Comparison of ENCODE assay signal across 8 cellular contexts in the genomic region with DNA sequence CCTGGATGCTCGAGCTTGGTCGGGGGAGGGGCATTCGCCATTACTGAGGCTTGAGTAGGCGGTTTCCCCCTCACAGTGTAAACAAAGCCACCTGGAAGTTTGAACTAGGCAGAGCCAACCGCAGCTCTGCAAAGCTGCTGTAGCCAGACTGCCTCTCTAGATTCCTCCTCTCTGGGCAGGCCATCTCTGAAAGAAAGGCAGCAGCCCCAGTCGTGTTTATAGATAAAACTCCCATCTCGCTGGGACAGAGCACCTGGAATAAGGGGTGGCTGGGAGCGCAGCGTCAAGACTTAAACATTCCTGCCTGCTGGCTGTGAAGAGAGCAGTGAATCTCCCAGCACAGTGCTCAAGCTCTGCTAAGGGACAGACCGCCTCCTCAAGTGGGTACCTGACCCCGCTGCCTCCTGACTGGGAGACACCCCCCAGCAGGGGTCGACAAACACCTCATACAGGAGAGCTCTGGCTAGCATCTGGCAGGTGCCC. TPM values are rescaled to one million over a fixed set of nuclear protein-coding genes. Genes with fewer than 3 reads are reported as not detected.
DNase-seq lines count a peak whose midpoint lies in the region; ATAC-seq and TF ChIP-seq lines count a peak whose summit lies in the region.
"Not testable (repeated sequence)": the region's sequence is repeated elsewhere in the genome, so short reads cannot be mapped to it uniquely, and the experiment has no call there.

No MANE protein-coding gene starts in this region.

- not testable (repeated sequence) for H3K27me3 ChIP-seq in CD4-positive, alpha-beta T cell (ENCODE audit: control insufficient read depth, insufficient read depth, low read length); iPS-20b (ENCODE audit: insufficient read depth, low read length)

- peak overlapping the region; percentile 54 for H3K4me3 Mint-ChIP-seq in CD4-positive, alpha-beta T cell
- H3K4me3 Mint-ChIP-seq in activated CD8-positive, alpha-beta T cell treated with anti-CD3 and anti-CD28 coated beads for 36 hours = not testable (repeated sequence)
- H3K4me3 Mint-ChIP-seq in activated naive CD8-positive, alpha-beta T cell = peak overlapping the region; percentile 52

- CTCF ChIA-PET in CD4-positive, alpha-beta T cell (lab: Charles Lee) = not testable (repeated sequence)
- CTCF ChIA-PET in HEK293 (lab: Yijun Ruan, JAX) = interaction anchor here (0.8 kb wide), 1 partner anchor 45 kb away, joined by 4 read pairs; no protein-coding TSS in a partner anchor
- CTCF ChIA-PET in activated CD8-positive, alpha-beta T cell treated with anti-CD3 and anti-CD28 coated beads for 36 hours (lab: Charles Lee) = interaction anchor here (1.6 to 1.9 kb wide), 2 partner anchors 9 to 14 kb away, joined by 4 to 5 read pairs; no protein-coding TSS in a partner anchor

- H3K4me3 ChIP-seq in HEK293 (ENCODE audit: low read depth, low read length); iPS-20b (ENCODE audit: low read length): not testable (repeated sequence)

- intact Hi-C loops in CD4-positive, alpha-beta T cell (cut with DNase I, micrococcal nuclease); activated CD8-positive, alpha-beta T cell treated with anti-CD3 and anti-CD28 coated beads for 36 hours (cut with micrococcal nuclease): not testable (repeated sequence)

- H3K4me1 ChIP-seq in HEK293 (ENCODE audit: control insufficient read depth, insufficient read depth, low read length) (peaks cover 12% of the 10 kb centered on the region; the same call in 1 of the 2 replicates), iPS-20b (ENCODE audit: insufficient read depth, low read length) (peaks cover 26% of the 10 kb centered on the region; the same call in 1 of the 2 replicates)

- H3K36me3 Mint-ChIP-seq in CD4-positive, alpha-beta T cell (ENCODE audit: low read depth) = peaks cover 34% of the 10 kb centered on the region
- peaks cover 17% of the 10 kb centered on the region for H3K36me3 Mint-ChIP-seq in activated CD8-positive, alpha-beta T cell treated with anti-CD3 and anti-CD28 coated beads for 36 hours (ENCODE audit: low read depth)
- H3K36me3 Mint-ChIP-seq in activated naive CD8-positive, alpha-beta T cell = peaks cover 22% of the 10 kb centered on the region

- ATAC-seq in CD4-positive, alpha-beta T cell (ENCODE audit: poor library complexity) = peak; percentile 29
- not testable (repeated sequence) for ATAC-seq in activated CD8-positive, alpha-beta T cell treated with anti-CD3 and anti-CD28 coated beads for 36 hours

- peaks cover 15% of the 10 kb centered on the region for H3K9me3 ChIP-seq in CD4-positive, alpha-beta T cell (ENCODE audit: control insufficient read depth, low read length)
- not testable (repeated sequence) for H3K9me3 ChIP-seq in HEK293 (ENCODE audit: control insufficient read depth, insufficient read depth, low read depth, low read length); iPS-20b (ENCODE audit: insufficient read depth, low read depth, low read length)

- H3K27me3 Mint-ChIP-seq in CD4-positive, alpha-beta T cell; activated CD8-positive, alpha-beta T cell treated with anti-CD3 and anti-CD28 coated beads for 36 hours; activated naive CD8-positive, alpha-beta T cell: not testable (repeated sequence)

- not testable (repeated sequence) for H3K27ac ChIP-seq in CD4-positive, alpha-beta T cell (ENCODE audit: low read depth, low read length); HEK293 (ENCODE audit: extremely low read depth, low read depth, low read length); iPS-20b (ENCODE audit: low read length)

- TF ChIP-seq CTCF in CD4-positive, alpha-beta T cell (IDR thresholded peaks at IDR 0.05); HEK293 (tag by site-specific recombination; IDR thresholded peaks at IDR 0.05); activated CD8-positive, alpha-beta T cell treated with anti-CD3 and anti-CD28 coated beads for 36 hours (IDR thresholded peaks at IDR 0.05): not testable (repeated sequence)

- DNase-seq in CD4-positive, alpha-beta T cell = peak in 6 of 10 experiments; percentile 3 to 42 (median 15)
- peak; percentile 74 for DNase-seq in NCI-H2171 treated with DMSO at 0.1 percent for 48 hours (lab: John Stamatoyannopoulos, UW)
- peak; percentile 68 for DNase-seq in RPMI8226
- DNase-seq in activated CD8-positive, alpha-beta T cell treated with anti-CD3 and anti-CD28 coated beads for 36 hours = peak; percentile 44
- DNase-seq in stimulated activated CD4-positive, alpha-beta T cell treated with anti-CD3 and anti-CD28 coated beads, Interleukin-4, amount 100 ng/mL, for 1 hour = peak; percentile 2

- H3K36me3 ChIP-seq in HEK293 (ENCODE audit: control insufficient read depth in 2 of 2, insufficient read depth in 1 of 2, low read length in 2 of 2); iPS-20b (ENCODE audit: insufficient read depth, low read depth, low read length): not testable (repeated sequence)

- peak overlapping the region; percentile 56; the same call in 1 of the 2 replicates for H3K9ac ChIP-seq in iPS-20b (ENCODE audit: low read depth, low read length)

- peaks cover 26% of the 10 kb centered on the region for H3K9me3 Mint-ChIP-seq in CD4-positive, alpha-beta T cell
- peaks cover 35% of the 10 kb centered on the region for H3K9me3 Mint-ChIP-seq in activated CD8-positive, alpha-beta T cell treated with anti-CD3 and anti-CD28 coated beads for 36 hours
- peaks cover 20% of the 10 kb centered on the region for H3K9me3 Mint-ChIP-seq in activated naive CD8-positive, alpha-beta T cell (ENCODE audit: low read depth)

- H3K27ac Mint-ChIP-seq in CD4-positive, alpha-beta T cell = peak overlapping the region; percentile 69
- peak overlapping the region; percentile 25 for H3K27ac Mint-ChIP-seq in activated CD8-positive, alpha-beta T cell treated with anti-CD3 and anti-CD28 coated beads for 36 hours
- H3K27ac Mint-ChIP-seq in activated naive CD8-positive, alpha-beta T cell = peak overlapping the region; percentile 50

- POLR2A ChIA-PET in CD4-positive, alpha-beta T cell (lab: Charles Lee) = interaction anchor here (2.6 kb wide), 1 partner anchor 10 kb away, joined by 17 read pairs; the partner anchor contains the start of gene KANSL1L
- POLR2A ChIA-PET in HEK293 (lab: Yijun Ruan, JAX); activated CD8-positive, alpha-beta T cell treated with anti-CD3 and anti-CD28 coated beads for 36 hours (lab: Charles Lee): not testable (repeated sequence)

- peaks cover 27% of the 10 kb centered on the region for H3K4me1 Mint-ChIP-seq in CD4-positive, alpha-beta T cell (ENCODE audit: low read depth)
- peaks cover 19% of the 10 kb centered on the region for H3K4me1 Mint-ChIP-seq in activated CD8-positive, alpha-beta T cell treated with anti-CD3 and anti-CD28 coated beads for 36 hours (ENCODE audit: low read depth)
- peaks cover 25% of the 10 kb centered on the region for H3K4me1 Mint-ChIP-seq in activated naive CD8-positive, alpha-beta T cell (ENCODE audit: low read depth)

TF ChIP-seq in HEK293, 187 proteins besides CTCF, POLR2A, EP300 and RAD21:
- 0 out of 2 replicates have a peak, but pooled peaks have one; percentile 12 for TF ChIP-seq EGR2 (tag by site-specific recombination; IDR thresholded peaks at IDR 0.05; ENCODE audit: low read depth)

RNA-seq across cellular contexts. Expression of gene KANSL1L, which starts 10.4 kb away (rescaled TPM):
- total RNA-seq in CD4-positive, alpha-beta T cell = 1 to 10 TPM; 6.7 to 7.0 TPM
- total RNA-seq in activated CD8-positive, alpha-beta T cell treated with anti-CD3 and anti-CD28 coated beads for 36 hours = 1 to 10 TPM; 4.8 to 5.4 TPM

RNA-seq across cellular contexts. Expression of gene ACADL, which starts 43.6 kb away (rescaled TPM):
- total RNA-seq in CD4-positive, alpha-beta T cell = not detected
- not detected for total RNA-seq in activated CD8-positive, alpha-beta T cell treated with anti-CD3 and anti-CD28 coated beads for 36 hours

Comparison
In these comparisons a context has a peak if more than half of its experiments do, and no peak if none do; other contexts are left out.
1. DNase-seq: peak in every context shown above with its lines; median percentile 74 in NCI-H2171 treated with DMSO at 0.1 percent for 48 hours; 68 in RPMI8226; 44 in activated CD8-positive, alpha-beta T cell treated with anti-CD3 and anti-CD28 coated beads for 36 hours; 15 in CD4-positive, alpha-beta T cell; 2 in stimulated activated CD4-positive, alpha-beta T cell treated with anti-CD3 and anti-CD28 coated beads, Interleukin-4, amount 100 ng/mL, for 1 hour.